In genomic region chr20:14643146-14643545, GRCh38 we compare ENCODE assay signal across 17 cellular contexts.
"Had no signal": no experiment of that assay in that cellular context is flagged by ENCODE, and none has a peak within 500 bp of the region (broad histone marks: within the 10 kb centered on the region; RNA-seq: fewer than 3 reads in every experiment).

No MANE protein-coding gene starts in this region.

- ATAC-seq: HepG2, Panc1, PC-3, SK-N-SH treated with all-trans-retinoic acid at 6 μM for 48 hours had no signal

- DNase-seq: IMR-90, Karpas-422, KG1, NCI-H1092 treated with DMSO at 0.1 percent for 48 hours, NCI-H1436, NCI-H1694 treated with DMSO at 0.1 percent for 48 hours, NCI-H1930, NCI-H2107, NCI-H345, NCI-H446 treated with DMSO at 0.1 percent for 48 hours, NCI-H510A treated with DMSO at 0.1 percent for 48 hours, NCI-H526 treated with DMSO at 0.1 percent for 48 hours, PC-3, T-helper 1 cell had no signal
